15 cellular contexts compared by ENCODE assay signal in genomic region chr3:38226273-38226672, GRCh38. TPM values are rescaled to one million over a fixed set of nuclear protein-coding genes. Genes with fewer than 3 reads are reported as not detected.
DNase-seq lines count a peak whose midpoint lies in the region; TF ChIP-seq lines count a peak whose summit lies in the region.
"Had no signal": no experiment of that assay in that cellular context is flagged by ENCODE, and none has a peak within 500 bp of the region (broad histone marks: within the 10 kb centered on the region; RNA-seq: fewer than 3 reads in every experiment).

No MANE protein-coding gene starts in this region.

- H3K4me3 Mint-ChIP-seq in osteocyte (ENCODE audit: unreplicated experiment) = no peak overlapping the region
- H3K4me3 Mint-ChIP-seq: naive thymus-derived CD4-positive, alpha-beta T cell had no signal

- H3K4me3 ChIP-seq in choroid plexus epithelial cell (ENCODE audit: low read depth, low read length) = no peak overlapping the region
- H3K4me3 ChIP-seq: BLaER1, lower lobe of right lung, prostate gland had no signal

- no peak for TF ChIP-seq CTCF in choroid plexus epithelial cell (conservative IDR thresholded peaks at IDR 0.05; ENCODE audit: low read depth, low read length)
- TF ChIP-seq CTCF in osteocyte (IDR thresholded peaks at IDR 0.05) = no peak
- TF ChIP-seq CTCF in GM10266 (IDR thresholded peaks at IDR 0.05; ENCODE audit: control insufficient read depth, insufficient read depth, low read depth, missing control alignments) = no peak
- no peak for TF ChIP-seq CTCF in RWPE1 (conservative IDR thresholded peaks at IDR 0.05; ENCODE audit: low read depth)

- H3K9me3 Mint-ChIP-seq in osteocyte (ENCODE audit: unreplicated experiment) = peaks cover 3% of the 10 kb centered on the region
- H3K9me3 Mint-ChIP-seq: naive thymus-derived CD4-positive, alpha-beta T cell had no signal

- H3K27ac ChIP-seq in RWPE1 = no peak overlapping the region
- H3K27ac ChIP-seq: BLaER1, lower lobe of right lung, prostate gland, VCaP had no signal

- peak; percentile 15 for DNase-seq in GM04503 (ENCODE audit: low read depth)
- peak; percentile 74 for DNase-seq in RKO (ENCODE audit: low spot score)
- DNase-seq in choroid plexus epithelial cell (ENCODE audit: low read depth) = peak; percentile 29
- no peak for DNase-seq in osteocyte (ENCODE audit: extremely low spot score, unreplicated experiment)
- no peak for DNase-seq in SHP77 (lab: John Stamatoyannopoulos, UW)
- DNase-seq in GM10266 (ENCODE audit: extremely low spot score) = no peak
- DNase-seq in RWPE1 (ENCODE audit: low spot score) = no peak
- DNase-seq: activated gamma-delta T cell; lower lobe of right lung; naive thymus-derived CD4-positive, alpha-beta T cell; NCI-H187 treated with DMSO at 0.1 percent for 48 hours; NCI-H524 had no signal

- no peaks in the 10 kb centered on the region for H3K27me3 Mint-ChIP-seq in osteocyte (ENCODE audit: unreplicated experiment)
- H3K27me3 Mint-ChIP-seq: naive thymus-derived CD4-positive, alpha-beta T cell had no signal

- H3K4me1 Mint-ChIP-seq in osteocyte (ENCODE audit: unreplicated experiment) = peaks cover 23% of the 10 kb centered on the region

- POLR2A ChIA-PET in RWPE1 (lab: Yijun Ruan, JAX; ENCODE audit: low non-redundant PET) = no interaction called here

- H3K36me3 Mint-ChIP-seq in osteocyte (ENCODE audit: unreplicated experiment) = peaks cover 37% of the 10 kb centered on the region

- H3K27ac Mint-ChIP-seq in osteocyte (ENCODE audit: unreplicated experiment) = peak overlapping the region; percentile 46
- H3K27ac Mint-ChIP-seq: naive thymus-derived CD4-positive, alpha-beta T cell had no signal

- CTCF ChIA-PET in RWPE1 (lab: Yijun Ruan, JAX) = no interaction called here

RNA-seq across cellular contexts. Expression of gene SLC22A13, which starts 39.3 kb away (rescaled TPM):
- 0.99 and 1.2 TPM in 2 replicates for total RNA-seq in osteocyte

RNA-seq across cellular contexts. Expression of gene SLC22A14, which starts 55.8 kb away (rescaled TPM):
- total RNA-seq in osteocyte = 0.30 and 0.47 TPM in 2 replicates
- total RNA-seq: lower lobe of right lung had no signal

Comparison
In these comparisons a context has a peak if more than half of its experiments do, and no peak if none do; other contexts are left out.
1. DNase-seq: peak in GM04503 (single experiment), RKO (single experiment) and choroid plexus epithelial cell (single experiment); none in osteocyte (single experiment), SHP77 (0 of 2), GM10266 (single experiment) and RWPE1 (single experiment).